ENCODE assay signal across 10 cellular contexts in the genomic region with DNA sequence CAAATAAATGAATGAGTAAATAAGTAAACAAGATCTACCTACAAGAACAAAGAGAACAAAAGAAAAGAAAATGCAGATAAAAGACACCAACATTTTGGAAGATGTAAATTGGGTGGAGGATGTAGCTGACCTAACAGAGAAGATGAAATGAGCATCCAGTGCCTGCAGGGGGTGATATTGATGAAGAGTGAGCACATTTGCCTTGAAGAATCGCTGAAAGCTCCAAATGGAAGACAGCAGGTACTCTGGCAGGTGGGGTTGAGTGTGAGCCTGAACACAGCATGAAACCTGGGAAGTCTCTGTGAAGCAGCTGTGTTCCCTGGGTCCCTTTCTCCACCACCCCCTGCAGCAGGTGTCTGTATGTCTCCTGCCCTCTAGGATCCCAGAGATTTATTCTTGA.
DNase-seq lines count a peak whose midpoint lies in the region; ATAC-seq, FAIRE-seq and TF ChIP-seq lines count a peak whose summit lies in the region.
"Had no signal": no experiment of that assay in that cellular context is flagged by ENCODE, and none has a peak within 500 bp of the region (broad histone marks: within the 10 kb centered on the region; RNA-seq: fewer than 3 reads in every experiment).

No MANE protein-coding gene starts in this region.

- H3K9me3 ChIP-seq in left ventricle myocardium inferior (replicated peaks) (peaks cover 5% of the 10 kb centered on the region), OCI-LY7 (ENCODE audit: low read length) (no peaks in the 10 kb centered on the region)

- no peaks in the 10 kb centered on the region for H3K9me2 ChIP-seq in OCI-LY7 (ENCODE audit: insufficient read depth, low read length)

- intact Hi-C loops in left ventricle myocardium inferior (cut with micrococcal nuclease), result no loop called here
- intact Hi-C loops in left ventricle myocardium superior (cut with micrococcal nuclease), result no loop called here
- intact Hi-C loops in OCI-LY7 (cut with micrococcal nuclease; ENCODE audit: unreplicated experiment), result loop anchor here (2.0 kb wide), 1 partner anchor 340 kb away; no protein-coding TSS in a partner anchor

- POLR2A ChIA-PET in OCI-LY7 (lab: Charles Lee), result no interaction called here

- DNase-seq in left ventricle myocardium inferior, result no peak
- DNase-seq in left ventricle myocardium superior, result no peak
- DNase-seq in OCI-LY7 (ENCODE audit: low spot score), result peak; percentile 9
- peak; percentile 53 for DNase-seq in fibroblast of the aortic adventitia (ENCODE audit: low read depth)
- no peak for DNase-seq in NCI-H510A (lab: John Stamatoyannopoulos, UW)
- DNase-seq in HTR-8/SVneo (ENCODE audit: insufficient read length, low spot score), result no peak
- no peak for DNase-seq in activated gamma-delta T cell (lab: John Stamatoyannopoulos, UW)
- DNase-seq in NCI-H2196 treated with DMSO at 0.1 percent for 48 hours (lab: John Stamatoyannopoulos, UW; ENCODE audit: unreplicated experiment), result no peak
- DNase-seq: NCI-H1436 treated with DMSO at 0.1 percent for 48 hours, T1000 had no signal

- ATAC-seq in left ventricle myocardium superior, result no peak

- no peaks in the 10 kb centered on the region for H3K79me2 ChIP-seq in OCI-LY7 (ENCODE audit: insufficient read depth, low read depth, low read length)

- no peak overlapping the region for H3K4me2 ChIP-seq in OCI-LY7 (ENCODE audit: low read length)

- no peaks in the 10 kb centered on the region for H4K20me1 ChIP-seq in OCI-LY7 (ENCODE audit: insufficient read depth, low read length)

- no peaks in the 10 kb centered on the region for H3K27me3 ChIP-seq in left ventricle myocardium inferior (ENCODE audit: low read depth)

- no peak for FAIRE-seq in HTR-8/SVneo (lab: Jason Lieb, UNC)

- H3K27ac ChIP-seq in left ventricle myocardium inferior (replicated peaks), result no peak overlapping the region
- no peak overlapping the region for H3K27ac ChIP-seq in OCI-LY7 (ENCODE audit: low read depth, low read length, poor library complexity, severe bottlenecking)

- H3K36me3 ChIP-seq in left ventricle myocardium inferior, result no peaks in the 10 kb centered on the region
- no peaks in the 10 kb centered on the region for H3K36me3 ChIP-seq in OCI-LY7 (ENCODE audit: insufficient read depth, low read length)

- TF ChIP-seq CTCF in left ventricle myocardium inferior (IDR thresholded peaks at IDR 0.05; ENCODE audit: borderline replicate concordance) (peak; percentile 30), OCI-LY7 (conservative IDR thresholded peaks at IDR 0.05; ENCODE audit: low read length) (peak; percentile 67), fibroblast of the aortic adventitia (IDR thresholded peaks at IDR 0.05; ENCODE audit: insufficient read depth, low read length) (peak; percentile 55)

- H3K4me1 ChIP-seq in left ventricle myocardium inferior, result peaks cover 14% of the 10 kb centered on the region
- no peaks in the 10 kb centered on the region for H3K4me1 ChIP-seq in OCI-LY7 (ENCODE audit: insufficient read depth, low read length, poor library complexity, severe bottlenecking)

- no TSS peak for BruUV-seq in OCI-LY7 (replicated peaks; lab: Mats Ljungman, UMichigan)

- no peak overlapping the region for H2AFZ ChIP-seq in OCI-LY7 (ENCODE audit: low read length)

- H3K4me3 ChIP-seq in left ventricle myocardium inferior (no peak overlapping the region), OCI-LY7 (ENCODE audit: low read depth, low read length, poor library complexity, severe bottlenecking) (no peak overlapping the region), fibroblast of the aortic adventitia (ENCODE audit: low read depth, low read length) (no peak overlapping the region)

- CTCF ChIA-PET in OCI-LY7 (lab: Charles Lee; ENCODE audit: unreplicated experiment), result no interaction called here

Comparison
In these comparisons a context has a peak if more than half of its experiments do, and no peak if none do; other contexts are left out.
1. DNase-seq: peak in OCI-LY7 (single experiment) and fibroblast of the aortic adventitia (single experiment); none in left ventricle myocardium inferior (single experiment), left ventricle myocardium superior (single experiment), NCI-H510A (single experiment), HTR-8/SVneo (single experiment), activated gamma-delta T cell (single experiment) and NCI-H2196 treated with DMSO at 0.1 percent for 48 hours (single experiment).
2. Peak in every context shown above with its lines, with median percentiles within 50 percentile points of each other: CTCF ChIP-seq.